In genomic region chr9:21591221-21592062, GRCh38 we compare ENCODE assay signal across 1 cellular context.
TF ChIP-seq lines count a peak whose summit lies in the region.

No MANE protein-coding gene starts in this region.

TF ChIP-seq in H1, 55 proteins besides CTCF, POLR2A, EP300 and RAD21 (continued from another document):
- TF ChIP-seq CHD7 (IDR thresholded peaks at IDR 0.05; ENCODE audit: insufficient replicate concordance, low read length) (no peak), POLR2AphosphoS5 (IDR thresholded peaks at IDR 0.05; ENCODE audit: low read depth, low read length) (no peak), TBP (IDR thresholded peaks at IDR 0.05; ENCODE audit: low read depth, low read length) (no peak), BCL11A (IDR thresholded peaks at IDR 0.05; ENCODE audit: low read depth in 2 of 2, low read length in 2 of 2) (no peak)
